Comparison of ENCODE assay signal across 8 cellular contexts in the genomic region with DNA sequence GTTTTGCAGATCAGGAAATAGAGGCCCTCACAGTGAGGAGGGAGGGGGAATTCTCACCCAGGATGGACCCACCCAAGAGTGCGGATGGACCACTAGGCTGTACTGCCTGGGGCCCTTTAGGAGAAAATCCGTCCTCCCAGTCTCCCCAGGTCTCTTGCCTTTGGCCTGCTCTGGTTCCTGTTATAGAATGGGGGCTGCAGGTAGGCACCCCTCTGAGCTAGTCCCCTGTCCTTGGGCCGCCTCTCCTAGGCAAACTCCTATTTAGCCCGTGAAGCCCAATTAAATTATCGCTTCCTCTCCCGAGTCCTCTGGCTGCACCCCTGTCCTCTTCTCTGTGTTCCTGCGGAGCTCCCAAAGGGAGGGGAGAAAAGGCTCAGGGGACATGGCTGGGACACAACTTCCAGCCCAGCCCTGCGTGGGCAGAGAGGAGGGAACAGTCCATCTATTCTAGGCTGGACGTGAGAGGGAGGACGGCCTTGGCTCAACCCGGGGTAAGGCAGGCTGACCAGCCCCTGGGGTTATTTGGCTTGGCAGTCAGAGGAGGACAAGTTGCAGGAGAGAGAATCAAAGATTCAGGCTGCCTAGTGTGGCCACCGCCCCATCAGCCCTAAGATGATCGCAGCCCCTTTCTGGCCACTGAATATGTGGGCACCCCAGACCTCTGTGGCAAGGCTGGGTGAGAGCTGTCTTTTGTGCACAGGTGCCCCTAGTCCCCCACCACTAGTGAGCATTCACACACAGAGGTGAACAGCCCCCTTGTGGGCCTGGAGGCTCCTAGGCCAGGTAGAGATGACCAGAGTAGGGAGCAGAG.
A peak's percentile ranks its signal among the peaks of the same experiment; 100 is the strongest.
DNase-seq lines count a peak whose midpoint lies in the region; ATAC-seq and TF ChIP-seq lines count a peak whose summit lies in the region.

No MANE protein-coding gene starts in this region.

- TF ChIP-seq CTCF in heart right ventricle (IDR thresholded peaks at IDR 0.05): no peak

- peaks cover 66% of the 10 kb centered on the region for H3K4me1 Mint-ChIP-seq in activated naive CD8-positive, alpha-beta T cell (ENCODE audit: low read depth)

- H3K9me3 Mint-ChIP-seq in activated naive CD8-positive, alpha-beta T cell (ENCODE audit: low read depth): no peaks in the 10 kb centered on the region

- ATAC-seq in heart right ventricle (peak in 7 of 8 donors; percentile 7 to 33 (median 29)), sciatic nerve (peak; percentile 62), HG03025 (IDR thresholded peaks at IDR 0.05; ENCODE audit: low FRiP score, unreplicated experiment) (no peak), esophagus mucosa (no peak)

- H3K36me3 ChIP-seq in heart right ventricle: no peaks in the 10 kb centered on the region

- DNase-seq in ELR (ENCODE audit: low read depth) (peak; percentile 52), heart right ventricle (peak; percentile 80 to 89), sciatic nerve (ENCODE audit: low spot score) (peak; percentile 89), NCI-H1694 (lab: John Stamatoyannopoulos, UW) (no peak)
- no peak for DNase-seq in activated effector memory CD4-positive, alpha-beta T cell treated with anti-CD3 and anti-CD28 coated beads, Interleukin-2, amount 50 U/mL, for 16 hours

- 57 to 73% methylated on average over 13 of the region's 13 CpGs for WGBS in heart right ventricle, 2 donors

- peaks cover 2% of the 10 kb centered on the region for H3K36me3 Mint-ChIP-seq in activated naive CD8-positive, alpha-beta T cell

- H3K27ac Mint-ChIP-seq in activated naive CD8-positive, alpha-beta T cell: peak overlapping the region; percentile 98

- intact Hi-C loops in heart right ventricle (cut with DNase I) (loop anchor here in 5 of 10 donors (5.0 to 10.0 kb wide), 5 partner anchors 74 to 309 kb away; a partner anchor contains a TSS), sciatic nerve (cut with DNase I) (loop anchor here (5.0 to 10.0 kb wide), 2 partner anchors 309 to 342 kb away; a partner anchor contains a TSS)

- no peak overlapping the region for H3K4me3 ChIP-seq in heart right ventricle

- H3K27me3 ChIP-seq in heart right ventricle: no peaks in the 10 kb centered on the region

- H3K4me3 Mint-ChIP-seq in activated naive CD8-positive, alpha-beta T cell: peak overlapping the region; percentile 76

- H3K9me3 ChIP-seq in heart right ventricle: no peaks in the 10 kb centered on the region

- peaks cover 38 to 92% (median 73%) of the 10 kb centered on the region in 9 donors for H3K4me1 ChIP-seq in heart right ventricle

- H3K27ac ChIP-seq in heart right ventricle: peak overlapping the region; percentile 96 to 100 (median 99)

- no peaks in the 10 kb centered on the region for H3K27me3 Mint-ChIP-seq in activated naive CD8-positive, alpha-beta T cell

Comparison
In these comparisons a context has a peak if more than half of its experiments do, and no peak if none do; other contexts are left out.
1. DNase-seq: peak in ELR (single experiment), heart right ventricle (2 of 2) and sciatic nerve (single experiment); none in NCI-H1694 (single experiment) and activated effector memory CD4-positive, alpha-beta T cell treated with anti-CD3 and anti-CD28 coated beads, Interleukin-2, amount 50 U/mL, for 16 hours (single experiment).
2. ATAC-seq: peak in heart right ventricle (7 of 8) and sciatic nerve (single experiment); none in HG03025 (single experiment) and esophagus mucosa (single experiment).